Comparison of ENCODE assay signal across 22 cellular contexts in genomic region chr2:236997086-236997485, GRCh38.
DNase-seq lines count a peak whose midpoint lies in the region; ATAC-seq and TF ChIP-seq lines count a peak whose summit lies in the region.
"Had no signal": no experiment of that assay in that cellular context is flagged by ENCODE, and none has a peak within 500 bp of the region (broad histone marks: within the 10 kb centered on the region; RNA-seq: fewer than 3 reads in every experiment).

No MANE protein-coding gene starts in this region.

- peak overlapping the region; percentile 49 for H3K4me3 Mint-ChIP-seq in nephron progenitor cell
- no peak overlapping the region for H3K4me3 Mint-ChIP-seq in T-helper 17 cell
- no peak overlapping the region for H3K4me3 Mint-ChIP-seq in activated CD4-positive, alpha-beta T cell treated with anti-CD3 and anti-CD28 coated beads, Interleukin-2, amount 10 ng/mL, durations not matched to agents 7 days and 5 days
- H3K4me3 Mint-ChIP-seq: activated naive CD8-positive, alpha-beta T cell treated with anti-CD3 and anti-CD28 coated beads for 36 hours; brain; CD8-positive, alpha-beta memory T cell; neural progenitor cell; stimulated activated effector memory CD8-positive, alpha-beta T cell treated with anti-CD3 and anti-CD28 coated beads, Interleukin-12 subunit alpha, Interleukin-12 subunit beta, amount 100 ng/mL, for 72 hours; T-helper 1 cell treated with Interleukin-12 subunit alpha and Interleukin-12 subunit beta and Interleukin-4 antibody, amounts not matched to agents 30 μg/mL and 1 μg/mL, for 36 hours had no signal

- H3K27me3 Mint-ChIP-seq in nephron progenitor cell (ENCODE audit: low read depth, poor library complexity) = peaks cover 6% of the 10 kb centered on the region
- H3K27me3 Mint-ChIP-seq in T-helper 17 cell = peaks cover 77% of the 10 kb centered on the region
- peaks cover 15% of the 10 kb centered on the region for H3K27me3 Mint-ChIP-seq in activated CD4-positive, alpha-beta T cell treated with anti-CD3 and anti-CD28 coated beads, Interleukin-2, amount 10 ng/mL, durations not matched to agents 7 days and 5 days

- TF ChIP-seq CTCF in VCaP (conservative IDR thresholded peaks at IDR 0.05) = no peak
- TF ChIP-seq CTCF in nephron progenitor cell (IDR thresholded peaks at IDR 0.05) = no peak

- H3K27ac Mint-ChIP-seq in nephron progenitor cell = peak overlapping the region; percentile 90
- no peak overlapping the region for H3K27ac Mint-ChIP-seq in T-helper 17 cell
- no peak overlapping the region for H3K27ac Mint-ChIP-seq in activated CD4-positive, alpha-beta T cell treated with anti-CD3 and anti-CD28 coated beads, Interleukin-2, amount 10 ng/mL, durations not matched to agents 7 days and 5 days
- H3K27ac Mint-ChIP-seq: activated naive CD8-positive, alpha-beta T cell treated with anti-CD3 and anti-CD28 coated beads for 36 hours; activated T-helper 2 cell treated with anti-CD3 and anti-CD28 coated beads, Interferon-gamma antibody, Interleukin-2, Interleukin-4, amounts not matched to agents 10 μg/mL and 5 μg/mL and 100 μg/mL, durations not matched to agents 14 hours and 24 hours and 36 hours; brain; neural progenitor cell; stimulated activated effector memory CD8-positive, alpha-beta T cell treated with anti-CD3 and anti-CD28 coated beads, Interleukin-12 subunit alpha, Interleukin-12 subunit beta, amount 100 ng/mL, for 72 hours; T-helper 1 cell treated with Interleukin-12 subunit alpha and Interleukin-12 subunit beta and Interleukin-4 antibody, amounts not matched to agents 30 μg/mL and 1 μg/mL, for 36 hours had no signal

- no peak for ATAC-seq in T-helper 17 cell
- ATAC-seq: stimulated activated effector memory CD8-positive, alpha-beta T cell treated with anti-CD3 and anti-CD28 coated beads, Interleukin-12 subunit alpha, Interleukin-12 subunit beta, amount 100 ng/mL, for 72 hours had no signal

- peak overlapping the region; percentile 99 for H3K27ac ChIP-seq in VCaP
- H3K27ac ChIP-seq: left ventricle myocardium inferior, neural progenitor cell had no signal

- DNase-seq in Caki2 (ENCODE audit: low read depth) (peak; percentile 59), NCI-H2029 treated with DMSO at 0.1 percent for 48 hours (lab: John Stamatoyannopoulos, UW) (peak; percentile 39), nephron progenitor cell (peak; percentile 33), T-helper 17 cell (no peak), CD1c-positive myeloid dendritic cell (ENCODE audit: extremely low spot score) (no peak)
- DNase-seq in activated CD4-positive, alpha-beta T cell treated with anti-CD3 and anti-CD28 coated beads, Interleukin-2, amount 10 ng/mL, durations not matched to agents 7 days and 5 days = no peak
- DNase-seq: activated CD4-positive, alpha-beta T cell treated with anti-CD3 and anti-CD28 coated beads, Interleukin-2, amount 50 U/mL, for 1 hour; activated naive CD8-positive, alpha-beta T cell treated with anti-CD3 and anti-CD28 coated beads for 36 hours; CD8-positive, alpha-beta memory T cell; DMS53; erythroblast; foreskin fibroblast; HCEC 1CT; left ventricle myocardium inferior; NCI-H187 treated with DMSO at 0.1 percent for 48 hours had no signal

- POLR2A ChIA-PET in activated CD4-positive, alpha-beta T cell treated with anti-CD3 and anti-CD28 coated beads, Interleukin-2, amount 10 ng/mL, durations not matched to agents 7 days and 5 days (lab: Charles Lee) = no interaction called here

- in situ Hi-C loops in Caki2 (cut with HindIII; ENCODE audit: low pct_unique_long_range_greater_than_20kb, low sequenced_read_pairs) = no loop called here

- CTCF ChIA-PET in activated CD4-positive, alpha-beta T cell treated with anti-CD3 and anti-CD28 coated beads, Interleukin-2, amount 10 ng/mL, durations not matched to agents 7 days and 5 days (lab: Charles Lee) = no interaction called here

- H3K9me3 Mint-ChIP-seq in nephron progenitor cell = peaks cover 15% of the 10 kb centered on the region
- H3K9me3 Mint-ChIP-seq in activated CD4-positive, alpha-beta T cell treated with anti-CD3 and anti-CD28 coated beads, Interleukin-2, amount 10 ng/mL, durations not matched to agents 7 days and 5 days = no peaks in the 10 kb centered on the region
- H3K9me3 Mint-ChIP-seq: activated naive CD8-positive, alpha-beta T cell treated with anti-CD3 and anti-CD28 coated beads for 36 hours; activated T-helper 2 cell treated with anti-CD3 and anti-CD28 coated beads, Interferon-gamma antibody, Interleukin-2, Interleukin-4, amounts not matched to agents 10 μg/mL and 5 μg/mL and 100 μg/mL, durations not matched to agents 14 hours and 24 hours and 36 hours; stimulated activated effector memory CD8-positive, alpha-beta T cell treated with anti-CD3 and anti-CD28 coated beads, Interleukin-12 subunit alpha, Interleukin-12 subunit beta, amount 100 ng/mL, for 72 hours; T-helper 1 cell treated with Interleukin-12 subunit alpha and Interleukin-12 subunit beta and Interleukin-4 antibody, amounts not matched to agents 30 μg/mL and 1 μg/mL, for 36 hours had no signal

- H3K4me1 Mint-ChIP-seq in nephron progenitor cell (peaks cover 70% of the 10 kb centered on the region), T-helper 17 cell (no peaks in the 10 kb centered on the region)
- H3K4me1 Mint-ChIP-seq in activated CD4-positive, alpha-beta T cell treated with anti-CD3 and anti-CD28 coated beads, Interleukin-2, amount 10 ng/mL, durations not matched to agents 7 days and 5 days = no peaks in the 10 kb centered on the region
- H3K4me1 Mint-ChIP-seq: activated naive CD8-positive, alpha-beta T cell treated with anti-CD3 and anti-CD28 coated beads for 36 hours; CD8-positive, alpha-beta memory T cell; stimulated activated effector memory CD8-positive, alpha-beta T cell treated with anti-CD3 and anti-CD28 coated beads, Interleukin-12 subunit alpha, Interleukin-12 subunit beta, amount 100 ng/mL, for 72 hours had no signal

- H3K36me3 Mint-ChIP-seq in nephron progenitor cell (ENCODE audit: low read depth) (peaks cover 4% of the 10 kb centered on the region), T-helper 17 cell (ENCODE audit: low read depth) (no peaks in the 10 kb centered on the region)
- no peaks in the 10 kb centered on the region for H3K36me3 Mint-ChIP-seq in activated CD4-positive, alpha-beta T cell treated with anti-CD3 and anti-CD28 coated beads, Interleukin-2, amount 10 ng/mL, durations not matched to agents 7 days and 5 days (ENCODE audit: low read depth)
- H3K36me3 Mint-ChIP-seq: activated naive CD8-positive, alpha-beta T cell treated with anti-CD3 and anti-CD28 coated beads for 36 hours; brain; CD8-positive, alpha-beta memory T cell; neural progenitor cell; stimulated activated effector memory CD8-positive, alpha-beta T cell treated with anti-CD3 and anti-CD28 coated beads, Interleukin-12 subunit alpha, Interleukin-12 subunit beta, amount 100 ng/mL, for 72 hours had no signal

- H3K9me3 ChIP-seq in T-helper 17 cell (ENCODE audit: control insufficient read depth, low read length, poor library complexity, severe bottlenecking) = no peaks in the 10 kb centered on the region
- H3K9me3 ChIP-seq: left ventricle myocardium inferior, SJSA1 had no signal

Comparison
In these comparisons a context has a peak if more than half of its experiments do, and no peak if none do; other contexts are left out.
1. DNase-seq: peak in Caki2 (single experiment), NCI-H2029 treated with DMSO at 0.1 percent for 48 hours (single experiment) and nephron progenitor cell (single experiment); none in T-helper 17 cell (0 of 3), activated CD4-positive, alpha-beta T cell treated with anti-CD3 and anti-CD28 coated beads, Interleukin-2, amount 10 ng/mL, durations not matched to agents 7 days and 5 days (single experiment) and CD1c-positive myeloid dendritic cell (single experiment).